8 cellular contexts compared by ENCODE assay signal in genomic region chr1:48061162-48062136, GRCh38.
A peak's percentile ranks its signal among the peaks of the same experiment; 100 is the strongest.
DNase-seq lines count a peak whose midpoint lies in the region; ATAC-seq and TF ChIP-seq lines count a peak whose summit lies in the region.

No MANE protein-coding gene starts in this region.

- DNase-seq in NCI-H1092 treated with DMSO at 0.1 percent for 48 hours (lab: John Stamatoyannopoulos, UW) = peak; percentile 52
- DNase-seq in NCI-H1092 (lab: John Stamatoyannopoulos, UW) = no peak
- DNase-seq in LNCaP clone FGC (ENCODE audit: low read depth) = peak; percentile 28
- DNase-seq in SHP77 (lab: John Stamatoyannopoulos, UW) = peak; percentile 26 to 41
- no peak for DNase-seq in epithelial cell of proximal tubule (ENCODE audit: low read depth)
- DNase-seq in mucosa of gallbladder (ENCODE audit: low spot score) = peak; percentile 66

- TF ChIP-seq CTCF in LNCaP clone FGC (IDR thresholded peaks at IDR 0.05; ENCODE audit: control insufficient read depth, extremely low read depth, insufficient read depth) (peak; percentile 72), epithelial cell of proximal tubule (conservative IDR thresholded peaks at IDR 0.05; ENCODE audit: low read depth, low read length) (peak; percentile 82)

- H3K4me3 ChIP-seq in LNCaP clone FGC (ENCODE audit: low read depth, low read length) (no peak overlapping the region), epithelial cell of proximal tubule (ENCODE audit: low read depth, low read length) (no peak overlapping the region)

- ATAC-seq in GM21576 (IDR thresholded peaks at IDR 0.05; ENCODE audit: unreplicated experiment) (peak; percentile 53), GM18520 (IDR thresholded peaks at IDR 0.05; ENCODE audit: unreplicated experiment) (no peak)

Comparison
In these comparisons a context has a peak if more than half of its experiments do, and no peak if none do; other contexts are left out.
1. DNase-seq: peak in NCI-H1092 treated with DMSO at 0.1 percent for 48 hours (single experiment), LNCaP clone FGC (single experiment), SHP77 (2 of 2) and mucosa of gallbladder (single experiment); none in NCI-H1092 (single experiment) and epithelial cell of proximal tubule (single experiment).